ENCODE assay signal across 10 cellular contexts in the genomic region with DNA sequence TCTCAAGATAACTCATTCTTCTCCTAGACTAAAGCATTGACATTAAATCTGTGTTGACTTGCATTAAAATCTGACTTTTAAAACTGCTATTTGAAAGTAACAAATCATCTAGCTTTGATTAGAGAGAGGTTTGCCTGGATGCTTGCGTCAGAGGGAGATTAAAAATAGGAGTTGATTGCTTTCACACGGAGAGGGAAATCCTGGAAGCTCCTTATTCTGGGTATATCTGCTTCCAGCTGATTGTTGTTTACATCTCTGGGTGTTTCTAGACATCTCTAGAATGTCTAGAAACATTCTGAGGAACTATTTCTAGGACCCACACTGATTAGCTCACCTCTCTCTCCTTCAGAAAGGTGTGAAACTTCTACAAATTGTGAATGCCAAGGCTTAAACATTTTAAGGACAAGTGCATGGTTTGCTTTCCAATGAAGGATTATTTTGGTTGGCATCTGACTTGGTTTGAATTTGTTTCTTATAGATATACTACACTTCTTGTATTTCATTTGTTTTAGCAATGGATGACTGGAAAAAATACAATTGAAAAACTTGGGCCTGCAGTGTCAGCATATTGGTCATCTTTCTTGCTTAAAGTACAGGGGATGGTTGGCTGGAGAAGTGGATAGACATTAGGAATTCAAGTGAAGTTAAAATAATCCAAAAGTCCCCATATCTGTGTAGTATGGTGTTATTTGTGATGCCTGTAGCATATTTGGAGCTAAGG.
DNase-seq lines count a peak whose midpoint lies in the region; ATAC-seq and TF ChIP-seq lines count a peak whose summit lies in the region.
"Had no signal": no experiment of that assay in that cellular context is flagged by ENCODE, and none has a peak within 500 bp of the region (broad histone marks: within the 10 kb centered on the region; RNA-seq: fewer than 3 reads in every experiment).

No MANE protein-coding gene starts in this region.

- peaks cover 27% of the 10 kb centered on the region for H3K4me1 ChIP-seq in adipocyte (ENCODE audit: control insufficient read depth, insufficient read depth, low read length)

- H3K27me3 Mint-ChIP-seq in T-helper 1 cell treated with Interleukin-12 subunit alpha and Interleukin-12 subunit beta and Interleukin-4 antibody, amounts not matched to agents 30 μg/mL and 1 μg/mL, for 36 hours (ENCODE audit: low read depth) = no peaks in the 10 kb centered on the region
- no peaks in the 10 kb centered on the region for H3K27me3 Mint-ChIP-seq in stimulated activated naive B cell treated with anti-CD40 and anti-IgM and Interleukin-4, amounts not matched to agents 10 μg/mL and 1 μg/mL and 100 μg/mL, for 72 hours

- H3K9ac ChIP-seq in adipocyte (ENCODE audit: low read length) = peak overlapping the region; percentile 94

- H3K36me3 Mint-ChIP-seq in T-helper 1 cell treated with Interleukin-12 subunit alpha and Interleukin-12 subunit beta and Interleukin-4 antibody, amounts not matched to agents 30 μg/mL and 1 μg/mL, for 36 hours (ENCODE audit: low read depth) = no peaks in the 10 kb centered on the region
- H3K36me3 Mint-ChIP-seq in stimulated activated naive B cell treated with anti-CD40 and anti-IgM and Interleukin-4, amounts not matched to agents 10 μg/mL and 1 μg/mL and 100 μg/mL, for 72 hours = peaks cover 0 to 3% of the 10 kb centered on the region in 2 donors

- H3K4me1 Mint-ChIP-seq in T-helper 1 cell treated with Interleukin-12 subunit alpha and Interleukin-12 subunit beta and Interleukin-4 antibody, amounts not matched to agents 30 μg/mL and 1 μg/mL, for 36 hours (ENCODE audit: low read depth) = peaks cover 47% of the 10 kb centered on the region
- peaks cover 34 to 50% of the 10 kb centered on the region in 2 donors for H3K4me1 Mint-ChIP-seq in stimulated activated naive B cell treated with anti-CD40 and anti-IgM and Interleukin-4, amounts not matched to agents 10 μg/mL and 1 μg/mL and 100 μg/mL, for 72 hours

- H3K4me3 ChIP-seq in adipocyte (ENCODE audit: low read length) = peak overlapping the region; percentile 96

- no peaks in the 10 kb centered on the region for H3K27me3 ChIP-seq in adipocyte (replicated peaks; ENCODE audit: control insufficient read depth, insufficient read depth, low read length)

- H3K27ac Mint-ChIP-seq in T-helper 1 cell treated with Interleukin-12 subunit alpha and Interleukin-12 subunit beta and Interleukin-4 antibody, amounts not matched to agents 30 μg/mL and 1 μg/mL, for 36 hours = peak overlapping the region; percentile 10
- peak overlapping the region; percentile 26 for H3K27ac Mint-ChIP-seq in stimulated activated naive B cell treated with anti-CD40 and anti-IgM and Interleukin-4, amounts not matched to agents 10 μg/mL and 1 μg/mL and 100 μg/mL, for 72 hours

- peak overlapping the region; percentile 98 for H3K4me3 Mint-ChIP-seq in T-helper 1 cell treated with Interleukin-12 subunit alpha and Interleukin-12 subunit beta and Interleukin-4 antibody, amounts not matched to agents 30 μg/mL and 1 μg/mL, for 36 hours
- H3K4me3 Mint-ChIP-seq in stimulated activated naive B cell treated with anti-CD40 and anti-IgM and Interleukin-4, amounts not matched to agents 10 μg/mL and 1 μg/mL and 100 μg/mL, for 72 hours = peak overlapping the region; percentile 53 to 96

- H3K9me3 Mint-ChIP-seq in T-helper 1 cell treated with Interleukin-12 subunit alpha and Interleukin-12 subunit beta and Interleukin-4 antibody, amounts not matched to agents 30 μg/mL and 1 μg/mL, for 36 hours = no peaks in the 10 kb centered on the region
- no peaks in the 10 kb centered on the region for H3K9me3 Mint-ChIP-seq in stimulated activated naive B cell treated with anti-CD40 and anti-IgM and Interleukin-4, amounts not matched to agents 10 μg/mL and 1 μg/mL and 100 μg/mL, for 72 hours

- ATAC-seq in stimulated activated naive B cell treated with anti-CD40 and anti-IgM and Interleukin-4, amounts not matched to agents 10 μg/mL and 1 μg/mL and 100 μg/mL, for 72 hours (replicated peaks) = no peak
- ATAC-seq in GM18505 (IDR thresholded peaks at IDR 0.05; ENCODE audit: unreplicated experiment) = no peak
- ATAC-seq in GM19328 (IDR thresholded peaks at IDR 0.05; ENCODE audit: unreplicated experiment) = no peak

- TF ChIP-seq POLR2A in GM18505 (IDR thresholded peaks at IDR 0.05; ENCODE audit: borderline replicate concordance, extremely low read depth, insufficient read depth, insufficient read length) = no peak

- DNase-seq in T-helper 1 cell (no peak), adipocyte (ENCODE audit: low read depth) (peak; percentile 10), inferior parietal cortex (ENCODE audit: extremely low spot score) (peak; percentile 62)
- DNase-seq in stimulated activated naive B cell treated with anti-CD40 and anti-IgM and Interleukin-4, amounts not matched to agents 10 μg/mL and 1 μg/mL and 100 μg/mL, for 72 hours = no peak
- DNase-seq in stimulated activated CD4-positive, alpha-beta T cell treated with anti-CD3 and anti-CD28 coated beads, Interleukin-4, amount 100 ng/mL, for 4 hours = no peak
- DNase-seq: activated gamma-delta T cell, NCI-H2081 treated with DMSO at 0.1 percent for 48 hours had no signal

- H3K36me3 ChIP-seq in adipocyte (ENCODE audit: control insufficient read depth, insufficient read depth, low read length, severe bottlenecking) = no peaks in the 10 kb centered on the region

- no peaks in the 10 kb centered on the region for H3K9me3 ChIP-seq in adipocyte (ENCODE audit: control insufficient read depth, low read length)

Comparison
In these comparisons a context has a peak if more than half of its experiments do, and no peak if none do; other contexts are left out.
1. DNase-seq: peak in adipocyte (single experiment) and inferior parietal cortex (single experiment); none in T-helper 1 cell (0 of 5), stimulated activated naive B cell treated with anti-CD40 and anti-IgM and Interleukin-4, amounts not matched to agents 10 μg/mL and 1 μg/mL and 100 μg/mL, for 72 hours (single experiment) and stimulated activated CD4-positive, alpha-beta T cell treated with anti-CD3 and anti-CD28 coated beads, Interleukin-4, amount 100 ng/mL, for 4 hours (0 of 2).